In genomic region chr15:78065973-78066946, GRCh38 we compare ENCODE assay signal across 9 cellular contexts. TPM values are rescaled to one million over a fixed set of nuclear protein-coding genes. Genes with fewer than 3 reads are reported as not detected.
DNase-seq lines count a peak whose midpoint lies in the region; ATAC-seq and TF ChIP-seq lines count a peak whose summit lies in the region.
"Had no signal": no experiment of that assay in that cellular context is flagged by ENCODE, and none has a peak within 500 bp of the region (broad histone marks: within the 10 kb centered on the region; RNA-seq: fewer than 3 reads in every experiment).

No MANE protein-coding gene starts in this region.

- peak overlapping the region; percentile 87 to 99 for H3K27ac ChIP-seq in SK-N-SH (ENCODE audit: low read depth in 2 of 2, low read length in 1 of 2)

- TF ChIP-seq CTCF in SK-N-SH (IDR thresholded peaks at IDR 0.05), result no peak

- POLR2A ChIA-PET in SK-N-SH (lab: Yijun Ruan, JAX), result interaction anchor here (1.1 to 1.6 kb wide), 2 partner anchors 9 to 61 kb away, joined by 3 to 4 read pairs; no protein-coding TSS in a partner anchor

- TF ChIP-seq EP300 in SK-N-SH (IDR thresholded peaks at IDR 0.05; ENCODE audit: borderline replicate concordance in 1 of 2, low read depth in 1 of 2, low read length in 1 of 2), result no peak

- peaks cover 69 to 77% of the 10 kb centered on the region in 2 experiments for H3K4me1 ChIP-seq in SK-N-SH (ENCODE audit: control insufficient read depth in 1 of 2, insufficient read depth in 2 of 2, low read depth in 1 of 2, low read length in 1 of 2)

- H3K4me2 ChIP-seq in SK-N-SH, result peak overlapping the region; percentile 57

- no peak overlapping the region for H3K9ac ChIP-seq in SK-N-SH

- H3K27me3 ChIP-seq in SK-N-SH (ENCODE audit: insufficient read depth), result no peaks in the 10 kb centered on the region

- H3K79me2 ChIP-seq in SK-N-SH (ENCODE audit: insufficient read depth), result peaks cover 93% of the 10 kb centered on the region

- H3K9me2 ChIP-seq in SK-N-SH, result no peaks in the 10 kb centered on the region

- CTCF ChIA-PET in SK-N-SH (lab: Yijun Ruan, JAX), result interaction anchor here (0.6 to 5.7 kb wide), 9 partner anchors 10 to 99 kb away, joined by 3 to 39 read pairs (median 3); no protein-coding TSS in a partner anchor

- no peak for DNase-seq in SK-N-SH
- DNase-seq in astrocyte of the hippocampus (ENCODE audit: low read depth, low spot score), result peak; percentile 78
- DNase-seq in renal cortical epithelial cell (ENCODE audit: low read depth), result peak; percentile 70
- DNase-seq in GDM1 (lab: John Stamatoyannopoulos, UW), result no peak
- DNase-seq in SHP77 (lab: John Stamatoyannopoulos, UW), result no peak

- no peak for TF ChIP-seq RAD21 in SK-N-SH (IDR thresholded peaks at IDR 0.05; ENCODE audit: low read length)

- no peaks in the 10 kb centered on the region for H3K9me3 ChIP-seq in SK-N-SH

- no peak overlapping the region for H2AFZ ChIP-seq in SK-N-SH (ENCODE audit: low read depth)

- H3K36me3 ChIP-seq in SK-N-SH (replicated peaks in 1 of 2; ENCODE audit: control insufficient read depth in 1 of 2, insufficient read depth in 2 of 2, low read length in 1 of 2), result no peaks in the 10 kb centered on the region

- ATAC-seq in SK-N-SH treated with all-trans-retinoic acid at 6 μM for 48 hours (no peak), HG03066 (IDR thresholded peaks at IDR 0.05; ENCODE audit: low read depth, unreplicated experiment) (peak; percentile 62), HG03520 (IDR thresholded peaks at IDR 0.05; ENCODE audit: unreplicated experiment) (no peak)

- peaks cover 24% of the 10 kb centered on the region for H4K20me1 ChIP-seq in SK-N-SH (ENCODE audit: insufficient read depth)

- H3F3A ChIP-seq in SK-N-SH (replicated peaks; ENCODE audit: insufficient read depth), result peaks cover 27% of the 10 kb centered on the region

- no peak overlapping the region for H3K4me3 ChIP-seq in SK-N-SH (ENCODE audit: low read depth in 2 of 2, low read length in 1 of 2)

- 92% methylated on average over 6 of the region's 7 CpGs for WGBS in SK-N-SH (ENCODE audit: low lambda C conversion rate)

TF ChIP-seq in SK-N-SH, 30 proteins besides CTCF, POLR2A, EP300 and RAD21:
- TF ChIP-seq TCF12 (IDR thresholded peaks at IDR 0.05) (no peak), MXI1 (IDR thresholded peaks at IDR 0.05; ENCODE audit: low read depth, low read length) (no peak), MEF2A (IDR thresholded peaks at IDR 0.05; ENCODE audit: borderline replicate concordance, low read depth) (no peak), MAX (IDR thresholded peaks at IDR 0.05; ENCODE audit: low read depth) (no peak), JUND (IDR thresholded peaks at IDR 0.05) (no peak), USF1 (IDR thresholded peaks at IDR 0.05; ENCODE audit: borderline replicate concordance, low read depth) (no peak), REST (IDR thresholded peaks at IDR 0.05; ENCODE audit: low read depth, low read length) (no peak), TAF1 (IDR thresholded peaks at IDR 0.05; ENCODE audit: borderline replicate concordance, low read depth, low read length) (no peak), NFIC (IDR thresholded peaks at IDR 0.05; ENCODE audit: borderline replicate concordance) (no peak)
TF ChIP-seq in SK-N-SH: peak in this region for 0.

TF ChIP-seq in SK-N-SH treated with all-trans-retinoic acid at 6 μM for 48 hours, 23 proteins besides CTCF, POLR2A, EP300 and RAD21:
- TF ChIP-seq ZNF8 (CRISPR knock-in tag; IDR thresholded peaks at IDR 0.05) (no peak), RARB (CRISPR knock-in tag; IDR thresholded peaks at IDR 0.05) (no peak), ISL1 (CRISPR knock-in tag; IDR thresholded peaks at IDR 0.05) (no peak), ZFP3 (CRISPR knock-in tag; IDR thresholded peaks at IDR 0.05) (no peak), ARNTL (CRISPR knock-in tag; IDR thresholded peaks at IDR 0.05; ENCODE audit: borderline replicate concordance, low read depth) (no peak), ESRRG (CRISPR knock-in tag; IDR thresholded peaks at IDR 0.05) (no peak), POU6F1 (CRISPR knock-in tag; IDR thresholded peaks at IDR 0.05; ENCODE audit: borderline replicate concordance, low read depth) (no peak), ZFP30 (CRISPR knock-in tag; IDR thresholded peaks at IDR 0.05) (no peak), PPARA (CRISPR knock-in tag; IDR thresholded peaks at IDR 0.05; ENCODE audit: borderline replicate concordance) (no peak), GLIS3 (CRISPR knock-in tag; IDR thresholded peaks at IDR 0.05) (no peak), ZC3H10 (CRISPR knock-in tag; IDR thresholded peaks at IDR 0.05) (no peak), PATZ1 (CRISPR knock-in tag; IDR thresholded peaks at IDR 0.05; ENCODE audit: borderline replicate concordance) (no peak), CSRNP3 (CRISPR knock-in tag; IDR thresholded peaks at IDR 0.05) (no peak)

RNA-seq across cellular contexts. Expression of gene TBC1D2B, which starts 11.3 kb away (rescaled TPM):
- 19.0 and 26.8 TPM in 2 replicates for polyA plus RNA-seq in SK-N-SH (2012; rRNA removed)
- polyA plus RNA-seq in SK-N-SH (2012; cell fraction: cytosol; rRNA removed), result 10.8 and 15.3 TPM in 2 replicates
- 63.4 and 87.9 TPM in 2 replicates for polyA plus RNA-seq in SK-N-SH (2012; cell fraction: nucleus; rRNA removed)
- total RNA-seq in renal cortical epithelial cell, result 14.1 and 23.7 TPM in 2 replicates

RNA-seq across cellular contexts. Expression of gene SH2D7, which starts 26.1 kb away (rescaled TPM):
- polyA plus RNA-seq in SK-N-SH (2012; rRNA removed), result not detected in 2 replicates
- 0.01 TPM in 2 replicates for polyA plus RNA-seq in SK-N-SH (2012; cell fraction: cytosol; rRNA removed)
- 0.02 TPM in 1 of 2 replicates, not detected in the other for polyA plus RNA-seq in SK-N-SH (2012; cell fraction: nucleus; rRNA removed)
- total RNA-seq in renal cortical epithelial cell, result not detected in 2 replicates
- total RNA-seq: activated CD8-positive, alpha-beta memory T cell treated with anti-CD3 and anti-CD28 coated beads for 36 hours had no signal

Comparison
In these comparisons a context has a peak if more than half of its experiments do, and no peak if none do; other contexts are left out.
1. DNase-seq: peak in astrocyte of the hippocampus (single experiment) and renal cortical epithelial cell (single experiment); none in SK-N-SH (single experiment), GDM1 (single experiment) and SHP77 (0 of 2).